In genomic region chr17:74961657-74962360, GRCh38 we compare ENCODE assay signal across 8 cellular contexts. TPM values are rescaled to one million over a fixed set of nuclear protein-coding genes. Genes with fewer than 3 reads are reported as not detected.
DNase-seq lines count a peak whose midpoint lies in the region; ATAC-seq lines count a peak whose summit lies in the region.

No MANE protein-coding gene starts in this region.

- no peaks in the 10 kb centered on the region for H3K36me3 Mint-ChIP-seq in CD8-positive, alpha-beta memory T cell
- H3K36me3 Mint-ChIP-seq in effector memory CD8-positive, alpha-beta T cell (ENCODE audit: insufficient read depth): no peaks in the 10 kb centered on the region

- no peaks in the 10 kb centered on the region for H3K9me3 ChIP-seq in CD8-positive, alpha-beta memory T cell (ENCODE audit: low read length)

- H3K4me3 ChIP-seq in CD8-positive, alpha-beta memory T cell (ENCODE audit: low read length): no peak overlapping the region

- DNase-seq in CD8-positive, alpha-beta memory T cell: peak; percentile 71 to 86 (median 78)
- peak; percentile 80 for DNase-seq in HT1080 (ENCODE audit: low read depth)
- peak; percentile 60 to 61 for DNase-seq in NOMO-1 (lab: John Stamatoyannopoulos, UW; ENCODE audit: unreplicated experiment in 2 of 2)
- peak; percentile 64 to 69 for DNase-seq in activated CD8-positive, alpha-beta memory T cell treated with anti-CD3 and anti-CD28 coated beads for 4 hours (ENCODE audit: low read depth in 2 of 2)
- DNase-seq in effector memory CD8-positive, alpha-beta T cell: peak; percentile 78 to 82 (median 82)
- peak; percentile 93 for DNase-seq in mesenteric fat pad (ENCODE audit: low spot score)
- peak; percentile 58 to 59 for DNase-seq in stimulated activated CD8-positive, alpha-beta memory T cell treated with anti-CD3 and anti-CD28 coated beads, Interleukin-15, amount 100 ng/mL, for 48 hours (ENCODE audit: low read depth in 2 of 2)

- H3K27ac Mint-ChIP-seq in CD8-positive, alpha-beta memory T cell: peak overlapping the region in 3 of 8 donors; percentile 11 to 77 (median 14)
- H3K27ac Mint-ChIP-seq in effector memory CD8-positive, alpha-beta T cell: no peak overlapping the region

- POLR2A ChIA-PET in CD8-positive, alpha-beta memory T cell (lab: Charles Lee): interaction anchor here (0.6 to 1.2 kb wide), 6 partner anchors 11 to 274 kb away, joined by 3 to 6 read pairs (median 3); partner anchors contain the start of gene HID1

- H3K4me3 Mint-ChIP-seq in CD8-positive, alpha-beta memory T cell: no peak overlapping the region
- no peak overlapping the region for H3K4me3 Mint-ChIP-seq in effector memory CD8-positive, alpha-beta T cell

- H3K27ac ChIP-seq in CD8-positive, alpha-beta memory T cell (ENCODE audit: low read depth, low read length): no peak overlapping the region

- no peaks in the 10 kb centered on the region for H3K4me1 ChIP-seq in CD8-positive, alpha-beta memory T cell (ENCODE audit: insufficient read depth, low read length)

- no peaks in the 10 kb centered on the region for H3K36me3 ChIP-seq in CD8-positive, alpha-beta memory T cell (ENCODE audit: insufficient read depth, low read length)

- peak; percentile 83 for ATAC-seq in effector memory CD8-positive, alpha-beta T cell (replicated peaks)
- ATAC-seq in HG03280 (IDR thresholded peaks at IDR 0.05; ENCODE audit: unreplicated experiment): no peak

- H3K4me1 Mint-ChIP-seq in CD8-positive, alpha-beta memory T cell: peaks cover 4 to 11% (median 7%) of the 10 kb centered on the region in 3 donors
- peaks cover 4 to 7% of the 10 kb centered on the region in 2 donors for H3K4me1 Mint-ChIP-seq in effector memory CD8-positive, alpha-beta T cell (ENCODE audit: low read depth in 2 of 2)

- CTCF ChIA-PET in CD8-positive, alpha-beta memory T cell (lab: Charles Lee): interaction anchor here (0.6 to 6.1 kb wide), 40 partner anchors 9 to 677 kb away, joined by 3 to 84 read pairs (median 6); partner anchors contain the start of genes ARMC7, CDR2L, HID1 and KCTD2

- no peaks in the 10 kb centered on the region for H3K9me3 Mint-ChIP-seq in CD8-positive, alpha-beta memory T cell
- H3K9me3 Mint-ChIP-seq in effector memory CD8-positive, alpha-beta T cell: no peaks in the 10 kb centered on the region

- peaks cover 0 to 4% of the 10 kb centered on the region in 2 donors for H3K27me3 Mint-ChIP-seq in CD8-positive, alpha-beta memory T cell
- H3K27me3 Mint-ChIP-seq in effector memory CD8-positive, alpha-beta T cell: peaks cover 0 to 9% of the 10 kb centered on the region in 2 donors

- no peaks in the 10 kb centered on the region for H3K27me3 ChIP-seq in CD8-positive, alpha-beta memory T cell (ENCODE audit: insufficient read depth, low read length, poor library complexity, severe bottlenecking)

RNA-seq across cellular contexts. Expression of gene HID1, which starts 10.8 kb away (rescaled TPM):
- 1 to 10 TPM in 1 of 2 experiments, under 1 TPM in 1; 0.91 to 2.3 TPM for total RNA-seq in CD8-positive, alpha-beta memory T cell
- 5.2 TPM for polyA plus RNA-seq in CD8-positive, alpha-beta memory T cell
- 0.13 and 1.8 TPM in 2 replicates for total RNA-seq in HT1080 (2014; rRNA removed; shearing (Covaris generic))
- 0.10 and 0.32 TPM in 2 replicates for polyA plus RNA-seq in HT1080 (2015; cell fraction: cytosol; rRNA removed)
- polyA plus RNA-seq in HT1080 (2015; cell fraction: nucleus; rRNA removed): 0.13 and 1.1 TPM in 2 replicates
- 14.4 TPM for total RNA-seq in mesenteric fat pad

RNA-seq across cellular contexts. Expression of gene CDR2L, which starts 25.6 kb away (rescaled TPM):
- total RNA-seq in CD8-positive, alpha-beta memory T cell: 1 to 10 TPM; 1.5 to 1.7 TPM
- polyA plus RNA-seq in CD8-positive, alpha-beta memory T cell: 0.06 TPM
- total RNA-seq in HT1080 (2014; rRNA removed; shearing (Covaris generic)): 3.6 and 3.8 TPM in 2 replicates
- polyA plus RNA-seq in HT1080 (2015; cell fraction: cytosol; rRNA removed): 3.4 and 3.9 TPM in 2 replicates
- 2.6 and 2.9 TPM in 2 replicates for polyA plus RNA-seq in HT1080 (2015; cell fraction: nucleus; rRNA removed)
- 29.9 TPM for total RNA-seq in mesenteric fat pad

RNA-seq across cellular contexts. Expression of gene OTOP3, which starts 26.1 kb away (rescaled TPM):
- total RNA-seq in CD8-positive, alpha-beta memory T cell: not detected
- polyA plus RNA-seq in CD8-positive, alpha-beta memory T cell: not detected
- total RNA-seq in HT1080 (2014; rRNA removed; shearing (Covaris generic)): not detected in 2 replicates
- polyA plus RNA-seq in HT1080 (2015; cell fraction: cytosol; rRNA removed): not detected in 2 replicates
- polyA plus RNA-seq in HT1080 (2015; cell fraction: nucleus; rRNA removed): not detected in 2 replicates
- total RNA-seq in mesenteric fat pad: not detected

RNA-seq across cellular contexts. Expression of gene OTOP2, which starts 37.7 kb away (rescaled TPM):
- not detected for total RNA-seq in CD8-positive, alpha-beta memory T cell
- not detected for polyA plus RNA-seq in CD8-positive, alpha-beta memory T cell
- not detected in 2 replicates for total RNA-seq in HT1080 (2014; rRNA removed; shearing (Covaris generic))
- not detected in 2 replicates for polyA plus RNA-seq in HT1080 (2015; cell fraction: cytosol; rRNA removed)
- not detected in 2 replicates for polyA plus RNA-seq in HT1080 (2015; cell fraction: nucleus; rRNA removed)
- not detected for total RNA-seq in mesenteric fat pad

RNA-seq across cellular contexts. Expression of gene USH1G, which starts 38.8 kb away (rescaled TPM):
- total RNA-seq in CD8-positive, alpha-beta memory T cell: not detected
- polyA plus RNA-seq in CD8-positive, alpha-beta memory T cell: not detected
- total RNA-seq in HT1080 (2014; rRNA removed; shearing (Covaris generic)): not detected in 2 replicates
- polyA plus RNA-seq in HT1080 (2015; cell fraction: cytosol; rRNA removed): not detected in 2 replicates
- not detected in 2 replicates for polyA plus RNA-seq in HT1080 (2015; cell fraction: nucleus; rRNA removed)
- not detected for total RNA-seq in mesenteric fat pad
